Comparison of ENCODE assay signal across 1 cellular context in the genomic region with DNA sequence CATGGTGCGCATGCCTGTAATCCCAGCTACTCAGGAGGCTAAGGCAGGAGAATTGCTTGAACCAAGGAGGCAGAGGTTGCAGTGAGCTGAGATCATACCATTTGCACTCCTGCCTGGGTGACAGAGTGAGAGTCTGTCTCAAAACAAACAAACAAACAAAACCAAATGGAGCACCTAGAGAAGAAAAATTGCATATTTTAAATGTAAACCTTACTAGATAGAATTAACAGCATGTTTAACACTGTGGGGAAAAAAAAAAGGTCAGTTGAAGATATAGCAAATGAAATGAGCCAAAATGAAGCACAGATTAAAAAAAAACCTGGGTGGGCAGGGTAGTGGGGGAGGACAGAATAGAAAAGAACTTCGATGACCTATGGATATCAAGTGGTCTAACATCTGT.
TF ChIP-seq lines count a peak whose summit lies in the region.

No MANE protein-coding gene starts in this region.

TF ChIP-seq in GM23338, 12 proteins besides CTCF, POLR2A, EP300 and RAD21 (continued from another document):
- TF ChIP-seq, protein P1, sequence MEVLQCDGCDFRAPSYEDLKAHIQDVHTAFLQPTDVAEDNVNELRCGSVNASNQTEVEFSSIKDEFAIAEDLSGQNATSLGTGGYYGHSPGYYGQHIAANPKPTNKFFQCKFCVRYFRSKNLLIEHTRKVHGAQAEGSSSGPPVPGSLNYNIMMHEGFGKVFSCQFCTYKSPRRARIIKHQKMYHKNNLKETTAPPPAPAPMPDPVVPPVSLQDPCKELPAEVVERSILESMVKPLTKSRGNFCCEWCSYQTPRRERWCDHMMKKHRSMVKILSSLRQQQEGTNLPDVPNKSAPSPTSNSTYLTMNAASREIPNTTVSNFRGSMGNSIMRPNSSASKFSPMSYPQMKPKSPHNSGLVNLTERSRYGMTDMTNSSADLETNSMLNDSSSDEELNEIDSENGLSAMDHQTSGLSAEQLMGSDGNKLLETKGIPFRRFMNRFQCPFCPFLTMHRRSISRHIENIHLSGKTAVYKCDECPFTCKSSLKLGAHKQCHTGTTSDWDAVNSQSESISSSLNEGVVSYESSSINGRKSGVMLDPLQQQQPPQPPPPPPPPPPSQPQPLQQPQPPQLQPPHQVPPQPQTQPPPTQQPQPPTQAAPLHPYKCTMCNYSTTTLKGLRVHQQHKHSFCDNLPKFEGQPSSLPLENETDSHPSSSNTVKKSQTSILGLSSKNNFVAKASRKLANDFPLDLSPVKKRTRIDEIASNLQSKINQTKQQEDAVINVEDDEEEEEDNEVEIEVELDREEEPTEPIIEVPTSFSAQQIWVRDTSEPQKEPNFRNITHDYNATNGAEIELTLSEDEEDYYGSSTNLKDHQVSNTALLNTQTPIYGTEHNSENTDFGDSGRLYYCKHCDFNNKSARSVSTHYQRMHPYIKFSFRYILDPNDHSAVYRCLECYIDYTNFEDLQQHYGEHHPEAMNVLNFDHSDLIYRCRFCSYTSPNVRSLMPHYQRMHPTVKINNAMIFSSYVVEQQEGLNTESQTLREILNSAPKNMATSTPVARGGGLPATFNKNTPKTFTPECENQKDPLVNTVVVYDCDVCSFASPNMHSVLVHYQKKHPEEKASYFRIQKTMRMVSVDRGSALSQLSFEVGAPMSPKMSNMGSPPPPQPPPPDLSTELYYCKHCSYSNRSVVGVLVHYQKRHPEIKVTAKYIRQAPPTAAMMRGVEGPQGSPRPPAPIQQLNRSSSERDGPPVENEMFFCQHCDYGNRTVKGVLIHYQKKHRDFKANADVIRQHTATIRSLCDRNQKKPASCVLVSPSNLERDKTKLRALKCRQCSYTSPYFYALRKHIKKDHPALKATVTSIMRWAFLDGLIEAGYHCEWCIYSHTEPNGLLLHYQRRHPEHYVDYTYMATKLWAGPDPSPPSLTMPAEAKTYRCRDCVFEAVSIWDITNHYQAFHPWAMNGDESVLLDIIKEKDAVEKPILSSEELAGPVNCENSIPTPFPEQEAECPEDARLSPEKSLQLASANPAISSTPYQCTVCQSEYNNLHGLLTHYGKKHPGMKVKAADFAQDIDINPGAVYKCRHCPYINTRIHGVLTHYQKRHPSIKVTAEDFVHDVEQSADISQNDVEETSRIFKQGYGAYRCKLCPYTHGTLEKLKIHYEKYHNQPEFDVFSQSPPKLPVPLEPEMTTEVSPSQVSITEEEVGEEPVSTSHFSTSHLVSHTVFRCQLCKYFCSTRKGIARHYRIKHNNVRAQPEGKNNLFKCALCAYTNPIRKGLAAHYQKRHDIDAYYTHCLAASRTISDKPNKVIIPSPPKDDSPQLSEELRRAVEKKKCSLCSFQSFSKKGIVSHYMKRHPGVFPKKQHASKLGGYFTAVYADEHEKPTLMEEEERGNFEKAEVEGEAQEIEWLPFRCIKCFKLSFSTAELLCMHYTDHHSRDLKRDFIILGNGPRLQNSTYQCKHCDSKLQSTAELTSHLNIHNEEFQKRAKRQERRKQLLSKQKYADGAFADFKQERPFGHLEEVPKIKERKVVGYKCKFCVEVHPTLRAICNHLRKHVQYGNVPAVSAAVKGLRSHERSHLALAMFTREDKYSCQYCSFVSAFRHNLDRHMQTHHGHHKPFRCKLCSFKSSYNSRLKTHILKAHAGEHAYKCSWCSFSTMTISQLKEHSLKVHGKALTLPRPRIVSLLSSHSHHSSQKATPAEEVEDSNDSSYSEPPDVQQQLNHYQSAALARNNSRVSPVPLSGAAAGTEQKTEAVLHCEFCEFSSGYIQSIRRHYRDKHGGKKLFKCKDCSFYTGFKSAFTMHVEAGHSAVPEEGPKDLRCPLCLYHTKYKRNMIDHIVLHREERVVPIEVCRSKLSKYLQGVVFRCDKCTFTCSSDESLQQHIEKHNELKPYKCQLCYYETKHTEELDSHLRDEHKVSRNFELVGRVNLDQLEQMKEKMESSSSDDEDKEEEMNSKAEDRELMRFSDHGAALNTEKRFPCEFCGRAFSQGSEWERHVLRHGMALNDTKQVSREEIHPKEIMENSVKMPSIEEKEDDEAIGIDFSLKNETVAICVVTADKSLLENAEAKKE (CRISPR knock-in tag; IDR thresholded peaks at IDR 0.05) = no peak
- TF ChIP-seq JUNB (IDR thresholded peaks at IDR 0.05; ENCODE audit: unreplicated experiment) = no peak
- TF ChIP-seq, protein P2, sequence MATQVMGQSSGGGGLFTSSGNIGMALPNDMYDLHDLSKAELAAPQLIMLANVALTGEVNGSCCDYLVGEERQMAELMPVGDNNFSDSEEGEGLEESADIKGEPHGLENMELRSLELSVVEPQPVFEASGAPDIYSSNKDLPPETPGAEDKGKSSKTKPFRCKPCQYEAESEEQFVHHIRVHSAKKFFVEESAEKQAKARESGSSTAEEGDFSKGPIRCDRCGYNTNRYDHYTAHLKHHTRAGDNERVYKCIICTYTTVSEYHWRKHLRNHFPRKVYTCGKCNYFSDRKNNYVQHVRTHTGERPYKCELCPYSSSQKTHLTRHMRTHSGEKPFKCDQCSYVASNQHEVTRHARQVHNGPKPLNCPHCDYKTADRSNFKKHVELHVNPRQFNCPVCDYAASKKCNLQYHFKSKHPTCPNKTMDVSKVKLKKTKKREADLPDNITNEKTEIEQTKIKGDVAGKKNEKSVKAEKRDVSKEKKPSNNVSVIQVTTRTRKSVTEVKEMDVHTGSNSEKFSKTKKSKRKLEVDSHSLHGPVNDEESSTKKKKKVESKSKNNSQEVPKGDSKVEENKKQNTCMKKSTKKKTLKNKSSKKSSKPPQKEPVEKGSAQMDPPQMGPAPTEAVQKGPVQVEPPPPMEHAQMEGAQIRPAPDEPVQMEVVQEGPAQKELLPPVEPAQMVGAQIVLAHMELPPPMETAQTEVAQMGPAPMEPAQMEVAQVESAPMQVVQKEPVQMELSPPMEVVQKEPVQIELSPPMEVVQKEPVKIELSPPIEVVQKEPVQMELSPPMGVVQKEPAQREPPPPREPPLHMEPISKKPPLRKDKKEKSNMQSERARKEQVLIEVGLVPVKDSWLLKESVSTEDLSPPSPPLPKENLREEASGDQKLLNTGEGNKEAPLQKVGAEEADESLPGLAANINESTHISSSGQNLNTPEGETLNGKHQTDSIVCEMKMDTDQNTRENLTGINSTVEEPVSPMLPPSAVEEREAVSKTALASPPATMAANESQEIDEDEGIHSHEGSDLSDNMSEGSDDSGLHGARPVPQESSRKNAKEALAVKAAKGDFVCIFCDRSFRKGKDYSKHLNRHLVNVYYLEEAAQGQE (IDR thresholded peaks at IDR 0.05; ENCODE audit: unreplicated experiment) = no peak
- TF ChIP-seq ZNF331 (CRISPR knock-in tag; IDR thresholded peaks at IDR 0.05; ENCODE audit: low read depth) = no peak
- TF ChIP-seq STAT1 (IDR thresholded peaks at IDR 0.05; ENCODE audit: unreplicated experiment) = no peak
- no peak for TF ChIP-seq CREB1 (CRISPR knock-in tag; IDR thresholded peaks at IDR 0.05; ENCODE audit: low read depth)
- no peak for TF ChIP-seq EZH2phosphoT487 (IDR thresholded peaks at IDR 0.05; ENCODE audit: unreplicated experiment)
